22 cellular contexts compared by ENCODE assay signal in genomic region chr12:75545636-75546035, GRCh38.
"Had no signal": no experiment of that assay in that cellular context is flagged by ENCODE, and none has a peak within 500 bp of the region (broad histone marks: within the 10 kb centered on the region; RNA-seq: fewer than 3 reads in every experiment).

No MANE protein-coding gene starts in this region.

- H3K4me3 ChIP-seq: SJSA1 had no signal

- H3K36me3 ChIP-seq: SJSA1 had no signal

- ATAC-seq: activated CD4-positive, CD25-positive, alpha-beta regulatory T cell treated with anti-CD3 and anti-CD28 coated beads, Interleukin-2, amount 50 U/mL, for 24 hours; activated CD8-positive, alpha-beta T cell treated with anti-CD3 and anti-CD28 coated beads for 36 hours; activated T-cell treated with anti-CD3 and anti-CD28 coated beads, Interleukin-2, amount 50 U/mL, for 72 hours; SK-N-SH treated with all-trans-retinoic acid at 6 μM for 48 hours had no signal

- H3K4me1 ChIP-seq: SJSA1 had no signal

- DNase-seq: activated CD4-positive, alpha-beta T cell treated with anti-CD3 and anti-CD28 coated beads for 4 hours; activated CD8-positive, alpha-beta memory T cell treated with anti-CD3 and anti-CD28 coated beads, Interleukin-2, amount 50 U/mL, for 4 hours; activated CD8-positive, alpha-beta T cell treated with anti-CD3 and anti-CD28 coated beads for 36 hours; activated gamma-delta T cell treated with Interleukin-2 at 50 U/mL for 16 hours; activated naive CD4-positive, alpha-beta T cell treated with anti-CD3 and anti-CD28 coated beads, Interleukin-2, amount 10 ng/mL, durations not matched to agents 7 days and 5 days; activated naive CD8-positive, alpha-beta T cell treated with anti-CD3 and anti-CD28 coated beads for 36 hours; activated T-cell treated with anti-CD3 and anti-CD28 coated beads, Interleukin-2, amount 50 U/mL, for 72 hours; anterior cingulate cortex; cerebellar nuclear complex; Karpas-422; NCI-H1105 treated with DMSO at 0.1 percent for 48 hours; NCI-H1436 treated with DMSO at 0.1 percent for 48 hours; NCI-H2029; NCI-H2107; NCI-H510A treated with DMSO at 0.1 percent for 48 hours; NCI-H748 treated with DMSO at 0.1 percent for 48 hours; Right ventricle myocardium superior; SW 1271 had no signal

- H3K27ac ChIP-seq: RWPE1, SJSA1 had no signal

- H3K27me3 ChIP-seq: SJSA1 had no signal

- H3K9me3 ChIP-seq: SJSA1 had no signal
